ENCODE assay signal across 8 cellular contexts in the genomic region with DNA sequence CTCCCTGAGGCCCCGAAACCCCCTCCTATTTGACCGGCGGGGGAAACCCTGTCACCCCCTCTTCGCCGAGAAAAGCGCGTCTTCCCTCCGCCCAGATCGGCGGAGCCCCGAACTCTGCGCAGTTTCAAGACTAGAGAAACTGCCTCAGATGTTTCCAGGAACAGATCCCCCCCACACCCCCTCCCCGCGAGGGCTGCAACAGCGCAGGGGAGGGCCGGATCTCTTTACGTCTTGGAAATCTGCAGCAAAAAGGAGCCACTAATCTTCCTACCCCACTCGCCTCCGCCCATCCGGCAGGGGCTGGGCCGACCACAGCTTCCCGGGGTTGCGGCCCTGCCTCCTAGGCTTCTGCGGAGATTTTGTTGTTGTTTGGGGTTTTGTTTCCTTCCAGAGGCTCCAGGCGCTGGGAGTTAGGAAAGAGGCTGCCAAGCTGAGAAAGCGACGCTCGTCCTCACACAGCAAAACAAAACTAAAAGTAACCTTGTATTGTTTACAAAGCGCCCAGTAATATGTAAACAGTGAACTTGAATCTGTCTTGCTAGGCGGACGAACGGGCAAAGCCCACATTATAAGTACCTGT. TPM values are rescaled to one million over a fixed set of nuclear protein-coding genes. Genes with fewer than 3 reads are reported as not detected.
A peak's percentile ranks its signal among the peaks of the same experiment; 100 is the strongest.
DNase-seq lines count a peak whose midpoint lies in the region; ATAC-seq, FAIRE-seq and TF ChIP-seq lines count a peak whose summit lies in the region.

No MANE protein-coding gene starts in this region.

- ATAC-seq in A549 (peak; percentile 17 to 71; a peak in 4 of 6 replicates), GM18907 (IDR thresholded peaks at IDR 0.05; ENCODE audit: unreplicated experiment) (peak; percentile 64), activated B cell treated with CpG ODN at 0.5 μM for 24 hours (ENCODE audit: low read depth) (no peak), GM18868 (IDR thresholded peaks at IDR 0.05; ENCODE audit: unreplicated experiment) (no peak)

- POLR2A ChIA-PET in A549 (lab: Yijun Ruan, JAX) = no interaction called here
- POLR2A ChIA-PET in activated B cell treated with CpG ODN at 0.5 μM for 24 hours (lab: Charles Lee) = no interaction called here

- H3K27me3 ChIP-seq in HUES64 (ENCODE audit: insufficient read depth, low read length) (peaks cover 85% of the 10 kb centered on the region), duodenal mucosa (ENCODE audit: control insufficient read depth in 1 of 2, insufficient read depth in 2 of 2, low read length in 2 of 2) (peaks cover 87 to 95% of the 10 kb centered on the region in 2 donors), muscle layer of colon (ENCODE audit: control insufficient read depth in 1 of 2, insufficient read depth in 2 of 2, low read length in 2 of 2) (peaks cover 93 to 97% of the 10 kb centered on the region in 2 donors), subcutaneous abdominal adipose tissue (ENCODE audit: control insufficient read depth in 5 of 5, insufficient read depth in 4 of 5, low read length in 5 of 5) (peaks cover 68 to 95% (median 87%) of the 10 kb centered on the region in 5 donors)

- H3K4me2 ChIP-seq in A549 = peak overlapping the region; percentile 99

- H3K27me3 Mint-ChIP-seq in activated B cell treated with CpG ODN at 0.5 μM for 24 hours = peaks cover 72% of the 10 kb centered on the region

- H3K4me3 Mint-ChIP-seq in activated B cell treated with CpG ODN at 0.5 μM for 24 hours = peak overlapping the region; percentile 84

- TF ChIP-seq RAD21 in A549 (conservative IDR thresholded peaks at IDR 0.05 in 1 of 2, IDR thresholded peaks at IDR 0.05 in 1 of 2) = no peak

- peaks cover 23% of the 10 kb centered on the region for H3K4me1 Mint-ChIP-seq in activated B cell treated with CpG ODN at 0.5 μM for 24 hours

- DNase-seq in A549 (ENCODE audit: low read depth in 1 of 2, low spot score in 1 of 2) (no peak), activated B cell treated with CpG ODN at 0.5 μM for 24 hours (no peak)

- TF ChIP-seq POLR2A in A549 (IDR thresholded peaks at IDR 0.05; ENCODE audit: low read length) = no peak

- WGBS in A549 (ENCODE audit: missing lambda C conversion rate) = under 1% methylated on average over 32 of the region's 32 CpGs
- 0% methylated on average over 29 of the region's 32 CpGs for WGBS in HUES64

- H3K27ac Mint-ChIP-seq in activated B cell treated with CpG ODN at 0.5 μM for 24 hours = peak overlapping the region; percentile 66

- no peak for TF ChIP-seq EP300 in A549 (IDR thresholded peaks at IDR 0.05)

- H3K27ac ChIP-seq in A549 (no peak overlapping the region), HUES64 (ENCODE audit: low read depth, low read length) (peak overlapping the region; percentile 78; the same call in 1 of the 2 replicates), duodenal mucosa (ENCODE audit: low read depth, low read length) (no peak overlapping the region), muscle layer of colon (ENCODE audit: low read depth, low read length) (no peak overlapping the region), subcutaneous abdominal adipose tissue (ENCODE audit: low read depth, low read length) (no peak overlapping the region)

- no peak for FAIRE-seq in A549 (lab: Jason Lieb, UNC)

- no peaks in the 10 kb centered on the region for H3K36me3 Mint-ChIP-seq in activated B cell treated with CpG ODN at 0.5 μM for 24 hours (ENCODE audit: low read depth)

- intact Hi-C loops in activated B cell treated with CpG ODN at 0.5 μM for 24 hours (cut with micrococcal nuclease) = no loop called here

- H3K9me3 Mint-ChIP-seq in activated B cell treated with CpG ODN at 0.5 μM for 24 hours = peaks cover 11% of the 10 kb centered on the region

- H3K36me3 ChIP-seq in HUES64 (ENCODE audit: insufficient read depth, low read length) = no peaks in the 10 kb centered on the region
- no peaks in the 10 kb centered on the region for H3K36me3 ChIP-seq in duodenal mucosa (ENCODE audit: control insufficient read depth in 1 of 2, insufficient read depth in 2 of 2, low read length in 2 of 2)
- no peaks in the 10 kb centered on the region for H3K36me3 ChIP-seq in muscle layer of colon (ENCODE audit: insufficient read depth, low read length)
- no peaks in the 10 kb centered on the region for H3K36me3 ChIP-seq in subcutaneous abdominal adipose tissue (ENCODE audit: control insufficient read depth in 5 of 5, insufficient read depth in 5 of 5, low read length in 5 of 5)

- TF ChIP-seq CTCF in A549 (IDR thresholded peaks at IDR 0.05) (no peak), activated B cell treated with CpG ODN at 0.5 μM for 24 hours (IDR thresholded peaks at IDR 0.05) (no peak)

- H3K9ac ChIP-seq in HUES64 (ENCODE audit: low read depth, low read length) (no peak overlapping the region), duodenal mucosa (ENCODE audit: low read depth in 1 of 2, low read length in 2 of 2) (peak overlapping the region in 1 of 2 donors; percentile 2), muscle layer of colon (ENCODE audit: low read length) (no peak overlapping the region), subcutaneous abdominal adipose tissue (ENCODE audit: low read length in 5 of 5) (peak overlapping the region in 2 of 5 donors; percentile 22 to 68)

- H3K9me3 ChIP-seq in A549 (no peaks in the 10 kb centered on the region), HUES64 (ENCODE audit: insufficient read depth, low read depth, low read length) (no peaks in the 10 kb centered on the region), duodenal mucosa (ENCODE audit: control insufficient read depth in 1 of 2, low read length in 2 of 2) (no peaks in the 10 kb centered on the region), muscle layer of colon (ENCODE audit: low read length) (peaks cover 7% of the 10 kb centered on the region), subcutaneous abdominal adipose tissue (ENCODE audit: control insufficient read depth in 5 of 5, low read length in 5 of 5) (peaks cover 0 to 2% (median 0%) of the 10 kb centered on the region in 5 donors)

- peak overlapping the region; percentile 47 for H3K4me3 ChIP-seq in A549
- peak overlapping the region; percentile 62 for H3K4me3 ChIP-seq in HUES64 (ENCODE audit: low read length)
- peak overlapping the region; percentile 63 to 87 for H3K4me3 ChIP-seq in duodenal mucosa (ENCODE audit: low read depth in 1 of 2, low read length in 2 of 2)
- peak overlapping the region; percentile 6 to 52 for H3K4me3 ChIP-seq in muscle layer of colon (ENCODE audit: low read depth in 1 of 2, low read length in 2 of 2)
- peak overlapping the region; percentile 50 to 73 (median 60) for H3K4me3 ChIP-seq in subcutaneous abdominal adipose tissue (ENCODE audit: low read depth in 1 of 5, low read length in 5 of 5)

- H3K4me1 ChIP-seq in A549 = peaks cover 29% of the 10 kb centered on the region
- peaks cover 63% of the 10 kb centered on the region for H3K4me1 ChIP-seq in HUES64 (ENCODE audit: insufficient read depth, low read length)
- peaks cover 13 to 31% of the 10 kb centered on the region in 2 donors for H3K4me1 ChIP-seq in duodenal mucosa (ENCODE audit: control insufficient read depth in 1 of 2, insufficient read depth in 2 of 2, low read length in 2 of 2)
- H3K4me1 ChIP-seq in muscle layer of colon (ENCODE audit: insufficient read depth, low read length) = peaks cover 28% of the 10 kb centered on the region
- peaks cover 0 to 34% (median 32%) of the 10 kb centered on the region in 5 donors for H3K4me1 ChIP-seq in subcutaneous abdominal adipose tissue (ENCODE audit: control insufficient read depth in 5 of 5, insufficient read depth in 5 of 5, low read length in 5 of 5)

- CTCF ChIA-PET in A549 (lab: Yijun Ruan, JAX) (interaction anchor here (1.0 kb wide), 1 partner anchor 88 kb away, joined by 4 read pairs; no protein-coding TSS in a partner anchor), activated B cell treated with CpG ODN at 0.5 μM for 24 hours (lab: Charles Lee) (no interaction called here)

TF ChIP-seq in A549, 52 proteins besides CTCF, POLR2A, EP300 and RAD21:
- TF ChIP-seq CHD2 (IDR thresholded peaks at IDR 0.05; ENCODE audit: low read length, partially characterized antibody) (no peak), HOXB13 (CRISPR knock-in tag; IDR thresholded peaks at IDR 0.05; ENCODE audit: low read depth) (no peak), SMC3 (IDR thresholded peaks at IDR 0.05) (no peak), ZFP36 (IDR thresholded peaks at IDR 0.05; ENCODE audit: borderline replicate concordance, partially characterized antibody) (peak; percentile 13), BHLHE40 (IDR thresholded peaks at IDR 0.05; ENCODE audit: low read depth, low read length) (no peak), CBX8 (IDR thresholded peaks at IDR 0.05) (peak; percentile 82)
- TF ChIP-seq, protein P1, sequence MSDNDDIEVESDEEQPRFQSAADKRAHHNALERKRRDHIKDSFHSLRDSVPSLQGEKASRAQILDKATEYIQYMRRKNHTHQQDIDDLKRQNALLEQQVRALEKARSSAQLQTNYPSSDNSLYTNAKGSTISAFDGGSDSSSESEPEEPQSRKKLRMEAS (IDR thresholded peaks at IDR 0.05) = no peak
- TF ChIP-seq, protein P2, sequence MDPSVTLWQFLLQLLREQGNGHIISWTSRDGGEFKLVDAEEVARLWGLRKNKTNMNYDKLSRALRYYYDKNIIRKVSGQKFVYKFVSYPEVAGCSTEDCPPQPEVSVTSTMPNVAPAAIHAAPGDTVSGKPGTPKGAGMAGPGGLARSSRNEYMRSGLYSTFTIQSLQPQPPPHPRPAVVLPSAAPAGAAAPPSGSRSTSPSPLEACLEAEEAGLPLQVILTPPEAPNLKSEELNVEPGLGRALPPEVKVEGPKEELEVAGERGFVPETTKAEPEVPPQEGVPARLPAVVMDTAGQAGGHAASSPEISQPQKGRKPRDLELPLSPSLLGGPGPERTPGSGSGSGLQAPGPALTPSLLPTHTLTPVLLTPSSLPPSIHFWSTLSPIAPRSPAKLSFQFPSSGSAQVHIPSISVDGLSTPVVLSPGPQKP (IDR thresholded peaks at IDR 0.05; ENCODE audit: low read depth, low read length) = no peak
TF ChIP-seq in A549: peak in this region for 2.

RNA-seq across cellular contexts. Expression of a gene that starts 2.2 kb away (rescaled TPM):
- polyA plus RNA-seq in A549 (2011; rRNA removed) (not detected in 2 replicates), A549 (2017; fragmentation: RNase III; extraction: RNeasy Plus Mini Kit Qiagen cat#74134 plus additional on column Dnase treatment) (not detected in 3 replicates)
- not detected in 2 replicates for polyA plus RNA-seq in A549 (2012; cell fraction: cytosol; rRNA removed)
- not detected in 2 replicates for polyA plus RNA-seq in A549 (2012; cell fraction: nucleus; rRNA removed)
- polyA minus RNA-seq in A549 (2011; rRNA and poly(A)+ RNA removed) = not detected in 2 replicates
- polyA plus RNA-seq in HUES64 (2013, experiment 1 of 2) = 16.4 TPM
- polyA plus RNA-seq in HUES64 (2013, experiment 2 of 2) = 23.1 TPM
- not detected in 2 replicates for total RNA-seq in activated B cell treated with CpG ODN at 0.5 μM for 24 hours

Comparison
In these comparisons a context has a peak if more than half of its experiments do, and no peak if none do; other contexts are left out.
1. ATAC-seq: peak in A549 (2 of 2) and GM18907 (single experiment); none in activated B cell treated with CpG ODN at 0.5 μM for 24 hours (single experiment) and GM18868 (single experiment).
2. Peak in every context shown above with its lines, with median percentiles within 50 percentile points of each other: H3K4me3 ChIP-seq.